1 cellular context compared by ENCODE assay signal in genomic region chr16:2513405-2514332, GRCh38.
TF ChIP-seq lines count a peak whose summit lies in the region.

Gene ATP6V0C (plus strand): TSS chr16:2513952. CDS start chr16:2514104, 152 bp downstream.

TF ChIP-seq in HepG2, 621 proteins besides CTCF, POLR2A, EP300 and RAD21 (continued from another document and continues in another):
- TF ChIP-seq TEAD2 (CRISPR knock-in tag; IDR thresholded peaks at IDR 0.05) (no peak), ZNF501 (CRISPR knock-in tag; IDR thresholded peaks at IDR 0.05) (no peak; the same call in none of the 2 replicates), MLX (CRISPR knock-in tag; IDR thresholded peaks at IDR 0.05) (no peak), ZNF687 (CRISPR knock-in tag; IDR thresholded peaks at IDR 0.05) (peak; percentile 88), ZBTB21 (CRISPR knock-in tag; IDR thresholded peaks at IDR 0.05) (peak; percentile 92), PRDM15 (CRISPR knock-in tag; IDR thresholded peaks at IDR 0.05) (no peak), SNAPC5 (CRISPR knock-in tag; IDR thresholded peaks at IDR 0.05; ENCODE audit: borderline replicate concordance) (no peak), SAFB2 (CRISPR knock-in tag; IDR thresholded peaks at IDR 0.05; ENCODE audit: borderline replicate concordance, low read depth) (no peak), MYNN (CRISPR knock-in tag; IDR thresholded peaks at IDR 0.05; ENCODE audit: low read depth) (no peak), IRF1 (CRISPR knock-in tag; IDR thresholded peaks at IDR 0.05; ENCODE audit: low read depth) (no peak), KAT2B (IDR thresholded peaks at IDR 0.05; ENCODE audit: borderline replicate concordance, low read depth, low read length) (no peak), ETV6 (CRISPR knock-in tag; conservative IDR thresholded peaks at IDR 0.05) (0 out of 2 replicates have a peak, but pooled peaks have one; percentile 32), ZXDC (CRISPR knock-in tag; IDR thresholded peaks at IDR 0.05) (no peak), KLF11 (CRISPR knock-in tag; IDR thresholded peaks at IDR 0.05) (no peak), ZNF720 (CRISPR knock-in tag; IDR thresholded peaks at IDR 0.05) (no peak), KLF6 (CRISPR knock-in tag; IDR thresholded peaks at IDR 0.05) (0 out of 2 replicates have a peak, but pooled peaks have one; percentile 29), ZKSCAN5 (CRISPR knock-in tag; IDR thresholded peaks at IDR 0.05) (no peak), NR1H2 (CRISPR knock-in tag; IDR thresholded peaks at IDR 0.05; ENCODE audit: borderline replicate concordance, low read depth) (no peak), MTA1 (CRISPR knock-in tag; IDR thresholded peaks at IDR 0.05; ENCODE audit: borderline replicate concordance) (no peak), SOX5 (CRISPR knock-in tag; IDR thresholded peaks at IDR 0.05; ENCODE audit: borderline replicate concordance) (no peak), ZNF605 (CRISPR knock-in tag; IDR thresholded peaks at IDR 0.05) (no peak), FOXA1 (IDR thresholded peaks at IDR 0.05) (no peak), FOXA1 (CRISPR knock-in tag; IDR thresholded peaks at IDR 0.05) (no peak), ZNF546 (CRISPR knock-in tag; conservative IDR thresholded peaks at IDR 0.05) (0 out of 2 replicates have a peak, but pooled peaks have one; percentile 27), ZNF580 (CRISPR knock-in tag; IDR thresholded peaks at IDR 0.05; ENCODE audit: borderline replicate concordance, low read depth) (0 out of 2 replicates have a peak, but pooled peaks have one; percentile 31), SMARCE1 (IDR thresholded peaks at IDR 0.05; ENCODE audit: borderline replicate concordance) (no peak), TRIM24 (CRISPR knock-in tag; IDR thresholded peaks at IDR 0.05) (no peak), ZNF451 (CRISPR knock-in tag; IDR thresholded peaks at IDR 0.05) (no peak), ZFP91 (CRISPR knock-in tag; IDR thresholded peaks at IDR 0.05; ENCODE audit: borderline replicate concordance) (peak; percentile 70; the same call in 1 of the 2 replicates), GLI4 (CRISPR knock-in tag; IDR thresholded peaks at IDR 0.05; ENCODE audit: borderline replicate concordance) (no peak; the same call in 1 of the 2 replicates), ZBED4 (CRISPR knock-in tag; IDR thresholded peaks at IDR 0.05; ENCODE audit: borderline replicate concordance) (peak; percentile 55; the same call in 1 of the 2 replicates), DR1 (CRISPR knock-in tag; IDR thresholded peaks at IDR 0.05) (no peak; the same call in 1 of the 2 replicates), ZFP1 (CRISPR knock-in tag; IDR thresholded peaks at IDR 0.05) (no peak), ZNF83 (CRISPR knock-in tag; IDR thresholded peaks at IDR 0.05; ENCODE audit: borderline replicate concordance) (no peak), RBM22 (optimal IDR thresholded peaks at IDR 0.05; ENCODE audit: low read length) (no peak), ZFP41 (CRISPR knock-in tag; IDR thresholded peaks at IDR 0.05; ENCODE audit: borderline replicate concordance) (no peak), HOXD1 (CRISPR knock-in tag; IDR thresholded peaks at IDR 0.05) (0 out of 2 replicates have a peak, but pooled peaks have one; percentile 40), DPF2 (CRISPR knock-in tag; IDR thresholded peaks at IDR 0.05; ENCODE audit: borderline replicate concordance, low read depth) (no peak), SSRP1 (CRISPR knock-in tag; IDR thresholded peaks at IDR 0.05) (no peak), ZSCAN5A (CRISPR knock-in tag; IDR thresholded peaks at IDR 0.05; ENCODE audit: borderline replicate concordance) (no peak), TSC22D2 (CRISPR knock-in tag; IDR thresholded peaks at IDR 0.05; ENCODE audit: borderline replicate concordance) (no peak), ZNF331 (CRISPR knock-in tag; IDR thresholded peaks at IDR 0.05) (no peak), MXD4 (CRISPR knock-in tag; IDR thresholded peaks at IDR 0.05) (no peak), SPEN (CRISPR knock-in tag; IDR thresholded peaks at IDR 0.05; ENCODE audit: low read depth) (peak; percentile 53)
